In genomic region chr11:104918113-104918824, GRCh38 we compare ENCODE assay signal across 8 cellular contexts. TPM values are rescaled to one million over a fixed set of nuclear protein-coding genes. Genes with fewer than 3 reads are reported as not detected.
DNase-seq lines count a peak whose midpoint lies in the region; ATAC-seq and TF ChIP-seq lines count a peak whose summit lies in the region.

No MANE protein-coding gene starts in this region.

- CTCF ChIA-PET in CD4-positive, alpha-beta T cell (lab: Charles Lee): interaction anchor here (0.9 to 1.4 kb wide), 2 partner anchors 12 to 19 kb away, joined by 3 to 4 read pairs; no protein-coding TSS in a partner anchor

- H3K9ac ChIP-seq in skeletal muscle tissue (ENCODE audit: low read depth in 1 of 3, low read length in 3 of 3): peak overlapping the region; percentile 4 to 54 (median 48)

- H3K27me3 Mint-ChIP-seq in CD4-positive, alpha-beta T cell: no peaks in the 10 kb centered on the region
- H3K27me3 Mint-ChIP-seq in nephron progenitor cell (ENCODE audit: low read depth, poor library complexity): peaks cover 6% of the 10 kb centered on the region

- POLR2A ChIA-PET in CD4-positive, alpha-beta T cell (lab: Charles Lee): interaction anchor here (1.0 to 3.0 kb wide), 4 partner anchors 10 to 212 kb away, joined by 3 to 8 read pairs (median 8); no protein-coding TSS in a partner anchor

- no peaks in the 10 kb centered on the region for H3K36me3 ChIP-seq in skeletal muscle tissue (ENCODE audit: control insufficient read depth in 3 of 3, insufficient read depth in 3 of 3, low read length in 3 of 3)

- DNase-seq in CD4-positive, alpha-beta T cell: no peak
- DNase-seq in RPMI8226 (peak; percentile 16), fibroblast of the aortic adventitia (ENCODE audit: low read depth) (peak; percentile 84), kidney tubule cell (ENCODE audit: low spot score) (no peak), nephron progenitor cell (no peak), SKM-1 treated with dmso at 0.1 percent for 144 hours (lab: John Stamatoyannopoulos, UW; ENCODE audit: unreplicated experiment) (no peak)

- H3K9me3 Mint-ChIP-seq in CD4-positive, alpha-beta T cell: peaks cover 3% of the 10 kb centered on the region
- H3K9me3 Mint-ChIP-seq in nephron progenitor cell: peaks cover 2% of the 10 kb centered on the region

- H3K27ac ChIP-seq in CD4-positive, alpha-beta T cell (ENCODE audit: low read depth, low read length): peak overlapping the region; percentile 55
- peak overlapping the region; percentile 62 for H3K27ac ChIP-seq in skeletal muscle tissue (ENCODE audit: low read depth, low read length)

- H3K27me3 ChIP-seq in CD4-positive, alpha-beta T cell (ENCODE audit: control insufficient read depth, insufficient read depth, low read length): no peaks in the 10 kb centered on the region
- no peaks in the 10 kb centered on the region for H3K27me3 ChIP-seq in skeletal muscle tissue (ENCODE audit: control insufficient read depth in 3 of 3, insufficient read depth in 3 of 3, low read length in 3 of 3)

- ATAC-seq in CD4-positive, alpha-beta T cell (ENCODE audit: poor library complexity): peak; percentile 66
- peak; percentile 79 for ATAC-seq in GM21381 (IDR thresholded peaks at IDR 0.05; ENCODE audit: unreplicated experiment)

- peaks cover 65% of the 10 kb centered on the region for H3K4me1 Mint-ChIP-seq in CD4-positive, alpha-beta T cell (ENCODE audit: low read depth)
- H3K4me1 Mint-ChIP-seq in nephron progenitor cell: no peaks in the 10 kb centered on the region

- intact Hi-C loops in CD4-positive, alpha-beta T cell (cut with DNase I, micrococcal nuclease): no loop called here

- no peaks in the 10 kb centered on the region for H3K9me3 ChIP-seq in CD4-positive, alpha-beta T cell (ENCODE audit: control insufficient read depth, low read length)
- no peaks in the 10 kb centered on the region for H3K9me3 ChIP-seq in skeletal muscle tissue (ENCODE audit: control insufficient read depth in 3 of 3, low read length in 3 of 3)

- TF ChIP-seq CTCF in CD4-positive, alpha-beta T cell (IDR thresholded peaks at IDR 0.05): no peak
- TF ChIP-seq CTCF in fibroblast of the aortic adventitia (IDR thresholded peaks at IDR 0.05; ENCODE audit: insufficient read depth, low read length): no peak
- no peak for TF ChIP-seq CTCF in nephron progenitor cell (IDR thresholded peaks at IDR 0.05)

- peak overlapping the region; percentile 61 for H3K4me3 ChIP-seq in fibroblast of the aortic adventitia (ENCODE audit: low read depth, low read length)
- peak overlapping the region; percentile 45 to 63 (median 62) for H3K4me3 ChIP-seq in skeletal muscle tissue (ENCODE audit: low read length in 3 of 3)

- peak overlapping the region; percentile 91 for H3K27ac Mint-ChIP-seq in CD4-positive, alpha-beta T cell
- H3K27ac Mint-ChIP-seq in nephron progenitor cell: no peak overlapping the region

- H3K4me3 Mint-ChIP-seq in CD4-positive, alpha-beta T cell: peak overlapping the region; percentile 97
- no peak overlapping the region for H3K4me3 Mint-ChIP-seq in nephron progenitor cell

- H3K4me1 ChIP-seq in skeletal muscle tissue (ENCODE audit: control insufficient read depth in 3 of 3, insufficient read depth in 3 of 3, low read length in 3 of 3): peaks cover 0 to 12% (median 3%) of the 10 kb centered on the region in 3 donors

- H3K36me3 Mint-ChIP-seq in CD4-positive, alpha-beta T cell (ENCODE audit: low read depth): peaks cover 4% of the 10 kb centered on the region
- H3K36me3 Mint-ChIP-seq in nephron progenitor cell (ENCODE audit: low read depth): no peaks in the 10 kb centered on the region

RNA-seq across cellular contexts. Expression of gene CASP12, which starts 20.0 kb away (rescaled TPM):
- not detected for total RNA-seq in CD4-positive, alpha-beta T cell
- 0.18 TPM in 1 of 2 replicates, not detected in the other for total RNA-seq in fibroblast of the aortic adventitia (ENCODE audit: low replicate concordance)
- 0.52 TPM for total RNA-seq in skeletal muscle tissue

RNA-seq across cellular contexts. Expression of gene CASP4, which starts 50.1 kb away (rescaled TPM):
- 10 to 100 TPM; 54.3 to 56.3 TPM for total RNA-seq in CD4-positive, alpha-beta T cell
- total RNA-seq in fibroblast of the aortic adventitia (ENCODE audit: low replicate concordance) (158 and 245 TPM in 2 replicates), skeletal muscle tissue (38.1 TPM)

Comparison
In these comparisons a context has a peak if more than half of its experiments do, and no peak if none do; other contexts are left out.
1. DNase-seq: peak in RPMI8226 (single experiment) and fibroblast of the aortic adventitia (single experiment); none in CD4-positive, alpha-beta T cell (0 of 10), kidney tubule cell (single experiment), nephron progenitor cell (single experiment) and SKM-1 treated with dmso at 0.1 percent for 144 hours (single experiment).